8 cellular contexts compared by ENCODE assay signal in the genomic region with DNA sequence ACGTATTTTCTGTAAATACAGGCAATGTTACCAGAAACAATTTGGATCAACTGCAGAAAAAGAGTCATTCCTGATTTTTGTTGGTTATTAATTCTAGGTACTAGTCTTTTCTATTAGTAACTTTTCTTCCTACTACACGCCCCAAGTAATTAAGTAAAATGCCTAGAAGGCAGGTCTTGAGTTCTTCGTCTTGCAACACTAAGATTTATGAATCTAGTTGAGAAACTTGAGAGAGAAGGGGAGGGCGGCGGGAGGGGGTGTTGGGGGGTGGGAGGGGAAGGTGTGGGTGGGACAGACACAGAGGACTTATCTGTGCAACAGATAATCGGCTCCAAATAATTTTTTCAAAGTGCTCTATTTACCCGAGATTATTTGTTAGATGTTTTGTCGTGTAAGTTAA. TPM values are rescaled to one million over a fixed set of nuclear protein-coding genes. Genes with fewer than 3 reads are reported as not detected.
DNase-seq lines count a peak whose midpoint lies in the region; ATAC-seq and TF ChIP-seq lines count a peak whose summit lies in the region.

No MANE protein-coding gene starts in this region.

- H3K9me2 ChIP-seq in PC-9 (ENCODE audit: insufficient read depth): no peaks in the 10 kb centered on the region

- peaks cover 16% of the 10 kb centered on the region; the same call in 1 of the 2 replicates for H3F3A ChIP-seq in PC-9 (ENCODE audit: insufficient read depth, low read depth)

- intact Hi-C loops in PC-9 (cut with micrococcal nuclease; ENCODE audit: unreplicated experiment): loop anchor here (2.0 to 10.0 kb wide), 3 partner anchors 95 to 1449 kb away; a partner anchor contains a TSS
- intact Hi-C loops in sigmoid colon (cut with DNase I): loop anchor here (5.0 to 10.0 kb wide), 3 partner anchors 124 to 371 kb away; a partner anchor contains a TSS

- TF ChIP-seq POLR2A in sigmoid colon (IDR thresholded peaks at IDR 0.05): no peak

- no peak overlapping the region for H2AFZ ChIP-seq in PC-9

- H3K4me1 ChIP-seq in PC-9 (replicated peaks; ENCODE audit: insufficient read depth) (peaks cover 34% of the 10 kb centered on the region), sigmoid colon (peaks cover 0 to 25% (median 10%) of the 10 kb centered on the region in 4 donors)

- peaks cover 15% of the 10 kb centered on the region for H4K20me1 ChIP-seq in PC-9 (ENCODE audit: insufficient read depth)

- BruUV-seq in PC-9 (replicated peaks; lab: Mats Ljungman, UMichigan): no TSS peak

- WGBS in sigmoid colon, 2 donors: 1% methylated on average over 8 of the region's 8 CpGs

- TF ChIP-seq CTCF in GM12875 (IDR thresholded peaks at IDR 0.05; ENCODE audit: borderline replicate concordance, insufficient read depth, low read depth, low read length) (no peak), PC-9 (conservative IDR thresholded peaks at IDR 0.05) (no peak), epithelial cell of esophagus (IDR thresholded peaks at IDR 0.05; ENCODE audit: insufficient read depth, low read depth, low read length, missing control alignments) (no peak), sigmoid colon (IDR thresholded peaks at IDR 0.05) (no peak), GM10248 (IDR thresholded peaks at IDR 0.05; ENCODE audit: control extremely low read depth, extremely low read depth, low read depth, missing control alignments) (no peak)

- H3K4me3 ChIP-seq in GM12875 (ENCODE audit: low read depth, low read length): peak overlapping the region; percentile 71
- peak overlapping the region; percentile 67 for H3K4me3 ChIP-seq in PC-9
- H3K4me3 ChIP-seq in epithelial cell of esophagus (ENCODE audit: low read length): peak overlapping the region; percentile 67
- peak overlapping the region; percentile 70 to 88 (median 80) for H3K4me3 ChIP-seq in sigmoid colon

- peaks cover 26% of the 10 kb centered on the region for H3K36me3 ChIP-seq in PC-9 (ENCODE audit: low read depth)
- H3K36me3 ChIP-seq in sigmoid colon: peaks cover 0 to 16% (median 0%) of the 10 kb centered on the region in 4 donors

- CTCF ChIA-PET in PC-9 (lab: Charles Lee): no interaction called here
- CTCF ChIA-PET in GM10248 (lab: Yijun Ruan, JAX): no interaction called here

- DNase-seq in PC-9 (peak in 1 of 2 experiments; percentile 49), epithelial cell of esophagus (ENCODE audit: low read depth) (no peak), sigmoid colon (no peak), GM10248 (ENCODE audit: extremely low spot score) (no peak), HuH-7 (ENCODE audit: low spot score) (no peak), Ammon's horn (ENCODE audit: low spot score) (no peak)

- peak overlapping the region; percentile 88 for H3K27ac ChIP-seq in PC-9
- H3K27ac ChIP-seq in sigmoid colon: peak overlapping the region; percentile 94 to 99 (median 96)

- H3K27me3 ChIP-seq in PC-9 (ENCODE audit: insufficient read depth, low read depth): no peaks in the 10 kb centered on the region
- no peaks in the 10 kb centered on the region for H3K27me3 ChIP-seq in sigmoid colon

- peak overlapping the region; percentile 82 for H3K4me2 ChIP-seq in PC-9

- ATAC-seq in GM19351 (IDR thresholded peaks at IDR 0.05; ENCODE audit: unreplicated experiment): no peak

- no peak for TF ChIP-seq EP300 in sigmoid colon (IDR thresholded peaks at IDR 0.05)

- H3K9me3 ChIP-seq in PC-9 (ENCODE audit: insufficient read depth, low read depth) (no peaks in the 10 kb centered on the region), sigmoid colon (no peaks in the 10 kb centered on the region)

- H3K79me2 ChIP-seq in PC-9 (ENCODE audit: low read depth): peaks cover 47% of the 10 kb centered on the region

- POLR2A ChIA-PET in PC-9 (lab: Charles Lee; ENCODE audit: unreplicated experiment) (interaction anchor here (0.6 kb wide), 1 partner anchor 1704 kb away, joined by 3 read pairs; no protein-coding TSS in a partner anchor), GM10248 (lab: Yijun Ruan, JAX) (no interaction called here)

RNA-seq across cellular contexts. Expression of a gene that starts 3.0 kb away (rescaled TPM):
- total RNA-seq in PC-9 (2021) (27.8 and 30.6 TPM in 2 replicates), sigmoid colon (10 to 100 TPM; 10.3 to 16.3 (median 13.2) TPM)
- 10 to 100 TPM; 16.7 to 19.8 (median 19.0) TPM for polyA plus RNA-seq in sigmoid colon
